Comparison of ENCODE assay signal across 27 cellular contexts in the genomic region with DNA sequence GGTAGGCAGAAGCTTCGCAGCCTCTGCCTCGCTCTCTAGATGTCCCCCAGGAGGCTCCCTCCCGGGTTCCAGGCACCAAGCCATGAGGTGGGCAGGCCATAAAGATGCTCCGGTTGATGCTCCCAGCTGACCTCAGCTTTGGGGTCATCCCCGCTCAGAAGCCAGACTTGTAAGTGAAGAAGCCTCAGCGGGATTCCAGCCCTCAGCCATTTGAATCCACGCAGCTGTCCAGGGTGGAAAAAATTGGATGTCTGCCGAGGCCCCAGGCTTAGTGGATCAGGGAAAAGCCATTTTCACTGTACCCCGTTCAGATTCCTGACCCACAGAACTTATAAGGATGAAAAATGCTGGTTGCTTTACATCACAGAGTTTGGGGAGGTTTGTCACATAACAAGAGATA. TPM values are rescaled to one million over a fixed set of nuclear protein-coding genes. Genes with fewer than 3 reads are reported as not detected.
"Had no signal": no experiment of that assay in that cellular context is flagged by ENCODE, and none has a peak within 500 bp of the region (broad histone marks: within the 10 kb centered on the region; RNA-seq: fewer than 3 reads in every experiment).

No MANE protein-coding gene starts in this region.

- H3K36me3 ChIP-seq: ascending aorta had no signal

- H3K27ac Mint-ChIP-seq: activated CD8-positive, alpha-beta T cell treated with anti-CD3 and anti-CD28 coated beads, Interleukin-2, amount 10 ng/mL, durations not matched to agents 7 days and 5 days; activated naive CD4-positive, alpha-beta T cell treated with anti-CD3 and anti-CD28 coated beads, Interleukin-2, amount 50 U/mL, for 72 hours; activated naive CD8-positive, alpha-beta T cell treated with anti-CD3 and anti-CD28 coated beads, Interleukin-2, amount 50 U/mL, for 24 hours had no signal

- DNase-seq: activated CD4-positive, alpha-beta T cell treated with anti-CD3 and anti-CD28 coated beads for 4 hours; activated CD4-positive, alpha-beta T cell treated with anti-CD3 and anti-CD28 coated beads, Interleukin-2, amount 50 U/mL, for 4 hours; activated CD8-positive, alpha-beta memory T cell treated with anti-CD3 and anti-CD28 coated beads, Interleukin-2, amount 50 U/mL, for 48 hours; activated CD8-positive, alpha-beta T cell treated with anti-CD3 and anti-CD28 coated beads, Interleukin-2, amount 10 ng/mL, durations not matched to agents 7 days and 5 days; activated effector memory CD4-positive, alpha-beta T cell treated with Interleukin-2 at 50 U/mL for 16 hours; activated naive CD4-positive, alpha-beta T cell; activated naive CD8-positive, alpha-beta T cell treated with anti-CD3 and anti-CD28 coated beads, Interleukin-2, amount 50 U/mL, for 24 hours; activated T-cell treated with anti-CD3 and anti-CD28 coated beads, Interleukin-2, amount 50 U/mL, for 1 hour; amniotic stem cell; body of pancreas; MM.1S; NCI-H1105; NCI-H1436; NCI-H187; NCI-H2081; NCI-H510A treated with DMSO at 0.1 percent for 48 hours; NCI-H69; SK-N-SH; T-helper 1 cell had no signal

- H3K4me2 ChIP-seq: SK-N-SH had no signal

- H3K4me3 Mint-ChIP-seq: activated CD8-positive, alpha-beta T cell treated with anti-CD3 and anti-CD28 coated beads, Interleukin-2, amount 10 ng/mL, durations not matched to agents 7 days and 5 days; activated naive CD8-positive, alpha-beta T cell treated with anti-CD3 and anti-CD28 coated beads, Interleukin-2, amount 50 U/mL, for 24 hours; central memory CD8-positive, alpha-beta T cell had no signal

- H3K9me3 ChIP-seq: ascending aorta, body of pancreas, SK-N-SH had no signal

- H3K4me3 ChIP-seq: ascending aorta, body of pancreas had no signal

- H3K27me3 ChIP-seq: ascending aorta, body of pancreas had no signal

- H3K9ac ChIP-seq: SK-N-SH had no signal

- H3K4me1 Mint-ChIP-seq: activated naive CD8-positive, alpha-beta T cell treated with anti-CD3 and anti-CD28 coated beads, Interleukin-2, amount 50 U/mL, for 24 hours; central memory CD8-positive, alpha-beta T cell had no signal

- H3K9me3 Mint-ChIP-seq: central memory CD8-positive, alpha-beta T cell had no signal

- H3K27ac ChIP-seq: ascending aorta, body of pancreas, VCaP had no signal

- H3K4me1 ChIP-seq: ascending aorta, body of pancreas had no signal

- ATAC-seq: activated CD8-positive, alpha-beta T cell treated with anti-CD3 and anti-CD28 coated beads, Interleukin-2, amount 10 ng/mL, durations not matched to agents 7 days and 5 days; activated naive CD4-positive, alpha-beta T cell treated with anti-CD3 and anti-CD28 coated beads, Interleukin-2, amount 50 U/mL, for 72 hours; activated naive CD8-positive, alpha-beta T cell treated with anti-CD3 and anti-CD28 coated beads, Interleukin-2, amount 50 U/mL, for 24 hours; body of pancreas; Right ventricle myocardium inferior had no signal

RNA-seq across cellular contexts. Expression of a gene that starts 49.1 kb away (rescaled TPM):
- total RNA-seq: activated CD8-positive, alpha-beta T cell treated with anti-CD3 and anti-CD28 coated beads, Interleukin-2, amount 10 ng/mL, durations not matched to agents 7 days and 5 days; activated naive CD4-positive, alpha-beta T cell treated with anti-CD3 and anti-CD28 coated beads, Interleukin-2, amount 50 U/mL, for 72 hours; ascending aorta; body of pancreas; OCI-LY7; Right ventricle myocardium inferior; RPMI7951; T-helper 2 cell treated with Interferon-gamma antibody and Interleukin-4, amounts not matched to agents 100 ng/mL and 5 ng/mL, for 36 hours had no signal
- polyA plus RNA-seq: SK-N-SH had no signal
